19 cellular contexts compared by ENCODE assay signal in the genomic region with DNA sequence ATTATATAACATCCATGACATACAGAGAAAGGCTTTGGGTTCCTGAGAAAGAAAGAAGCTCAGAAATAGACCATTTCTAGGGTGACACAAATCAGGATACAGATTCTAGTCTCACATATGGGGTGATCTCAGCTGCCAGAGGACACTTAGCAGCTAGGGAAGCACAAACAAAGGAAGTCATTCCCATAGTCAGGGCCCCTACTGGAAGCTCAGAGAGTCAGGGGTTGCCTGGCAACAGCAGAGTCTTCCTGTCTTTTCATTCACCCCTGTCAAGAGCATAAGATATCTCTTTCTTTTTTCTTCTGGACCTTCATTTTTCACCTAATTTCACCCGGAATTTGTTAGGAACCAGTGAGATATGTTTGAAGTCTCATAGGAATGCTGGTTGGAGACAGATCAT.
DNase-seq lines count a peak whose midpoint lies in the region; ATAC-seq, FAIRE-seq and TF ChIP-seq lines count a peak whose summit lies in the region.
"Had no signal": no experiment of that assay in that cellular context is flagged by ENCODE, and none has a peak within 500 bp of the region (broad histone marks: within the 10 kb centered on the region; RNA-seq: fewer than 3 reads in every experiment).

No MANE protein-coding gene starts in this region.

- H2BK20ac ChIP-seq in H9 (ENCODE audit: low read depth, low read length, poor library complexity, severe bottlenecking): no peak overlapping the region

- no peaks in the 10 kb centered on the region for H3K23me2 ChIP-seq in H9 (ENCODE audit: insufficient read length, low read depth, low read length, poor library complexity, severe bottlenecking)

- no peak for TF ChIP-seq CTCF in H9 (conservative IDR thresholded peaks at IDR 0.05)
- TF ChIP-seq CTCF in K562 (IDR thresholded peaks at IDR 0.05 in 2 of 3, conservative IDR thresholded peaks at IDR 0.05 in 1 of 3; ENCODE audit: insufficient read depth in 2 of 3, low read depth in 1 of 3, low read length in 3 of 3): no peak

- H3K79me1 ChIP-seq in H9 (ENCODE audit: insufficient read depth, low read depth, low read length, poor library complexity, severe bottlenecking) (no peaks in the 10 kb centered on the region), mesenchymal stem cell (replicated peaks; ENCODE audit: low read length, poor library complexity, severe bottlenecking) (no peaks in the 10 kb centered on the region)

- H4K5ac ChIP-seq in H9 (ENCODE audit: insufficient read length, low read depth, low read length): no peak overlapping the region

- H3K4ac ChIP-seq in H9 (ENCODE audit: low read depth, low read length) (no peak overlapping the region), mesenchymal stem cell (ENCODE audit: low read depth in 1 of 2, low read length in 2 of 2) (no peak overlapping the region)

- no peak overlapping the region for H2BK120ac ChIP-seq in H9 (ENCODE audit: low read depth, low read length, poor library complexity, severe bottlenecking)
- no peak overlapping the region for H2BK120ac ChIP-seq in mesenchymal stem cell (ENCODE audit: low read depth, low read length)

- H2BK15ac ChIP-seq in H9 (ENCODE audit: low read depth, low read length) (no peak overlapping the region), mesenchymal stem cell (ENCODE audit: low read depth, poor library complexity, severe bottlenecking) (no peak overlapping the region)

- no peak for TF ChIP-seq EP300 in K562 (IDR thresholded peaks at IDR 0.05; ENCODE audit: low read length)

- in situ Hi-C loops in K562 (cut with MboI): no loop called here

- H4K20me1 ChIP-seq in H9 (ENCODE audit: control insufficient read depth, insufficient read depth, insufficient read length) (no peaks in the 10 kb centered on the region), K562 (replicated peaks; ENCODE audit: control insufficient read depth, insufficient read depth, low read length) (no peaks in the 10 kb centered on the region)

- H3K4me1 ChIP-seq in H9 (ENCODE audit: insufficient read depth, low read length): no peaks in the 10 kb centered on the region
- H3K4me1 ChIP-seq in K562 (replicated peaks in 1 of 2; ENCODE audit: control insufficient read depth in 2 of 2, insufficient read depth in 2 of 2, low read length in 2 of 2): peaks cover 11 to 15% of the 10 kb centered on the region in 2 experiments; a peak in 3 of 5 replicates
- H3K4me1 ChIP-seq in mesenchymal stem cell (ENCODE audit: control insufficient read depth, insufficient read depth, low read depth, low read length): peaks cover 4% of the 10 kb centered on the region
- H3K4me1 ChIP-seq: SJSA1 had no signal

- H4K8ac ChIP-seq in H9 (replicated peaks; ENCODE audit: insufficient read length, low read depth, low read length) (no peak overlapping the region), mesenchymal stem cell (ENCODE audit: low read length) (no peak overlapping the region)

- no peaks in the 10 kb centered on the region for H3K9me1 ChIP-seq in K562 (ENCODE audit: control insufficient read depth, insufficient read depth, low read length)

- H4K91ac ChIP-seq in H9 (ENCODE audit: insufficient read length, low read depth, low read length) (no peak overlapping the region), mesenchymal stem cell (ENCODE audit: low read length) (no peak overlapping the region)

- DNase-seq in EH (ENCODE audit: low read depth) (peak; percentile 12), H9 (peak; percentile 39), K562 (ENCODE audit: extremely low read depth in 1 of 4, low spot score in 3 of 4) (no peak), mesenchymal stem cell (peak; percentile 27), NCI-H446 treated with DMSO at 0.1 percent for 48 hours (lab: John Stamatoyannopoulos, UW) (no peak), amygdala (lab: John Stamatoyannopoulos, UW) (no peak)
- DNase-seq: ACHN; CD4-positive, alpha-beta memory T cell; Karpas-422; NCI-H1105 treated with DMSO at 0.1 percent for 48 hours; NCI-H1930; NCI-H526 treated with DMSO at 0.1 percent for 48 hours; PC-3 had no signal

- no peak for FAIRE-seq in K562 (lab: Jason Lieb, UNC)
- FAIRE-seq: GM12878, GM18507, H1 had no signal

- WGBS in H9 (ENCODE audit: extremely low coverage, insufficient read length, low lambda C conversion rate): no CpG with 5 or more reads among the region's 1 CpG
- WGBS in K562 (ENCODE audit: insufficient coverage, low coverage, missing lambda C conversion rate): 25% methylated on average over 1 of the region's 1 CpG
- WGBS in mesenchymal stem cell: 84% methylated on average over 1 of the region's 1 CpG

- H3K4me2 ChIP-seq in H9 (ENCODE audit: insufficient read depth, insufficient read length, low read length): no peak overlapping the region
- no peak overlapping the region for H3K4me2 ChIP-seq in K562 (ENCODE audit: insufficient read depth, low read length)
- no peak overlapping the region for H3K4me2 ChIP-seq in mesenchymal stem cell (ENCODE audit: low read length, poor library complexity, severe bottlenecking)

- H3K79me2 ChIP-seq in H9 (ENCODE audit: insufficient read depth, low read length): no peaks in the 10 kb centered on the region
- no peaks in the 10 kb centered on the region for H3K79me2 ChIP-seq in K562 (ENCODE audit: control insufficient read depth, insufficient read depth, low read length)

- H3K18ac ChIP-seq in H9 (ENCODE audit: insufficient read length, low read depth, low read length) (no peak overlapping the region), mesenchymal stem cell (ENCODE audit: low read depth in 1 of 2, low read length in 2 of 2) (no peak overlapping the region)

- no peak overlapping the region for H3K4me3 ChIP-seq in K562
- H3K4me3 ChIP-seq in mesenchymal stem cell (ENCODE audit: insufficient read depth in 1 of 2, low read depth in 1 of 2, low read length in 2 of 2): no peak overlapping the region
- H3K4me3 ChIP-seq: GM12878, SJSA1 had no signal

- H3K23ac ChIP-seq in H9 (ENCODE audit: insufficient read length, low read depth, low read length): no peak overlapping the region
- no peak overlapping the region for H3K23ac ChIP-seq in mesenchymal stem cell (ENCODE audit: low read length in 2 of 2)

- intact Hi-C loops in K562 (cut with micrococcal nuclease): no loop called here

- CTCF ChIA-PET in K562 (lab: Yijun Ruan, JAX; ENCODE audit: low intra/inter-chr PET ratio): no interaction called here

- TF ChIP-seq POLR2A in K562 (conservative IDR thresholded peaks at IDR 0.05): no peak

- H3K27ac ChIP-seq in H9 (ENCODE audit: insufficient read length, low read depth, low read length): no peak overlapping the region
- H3K27ac ChIP-seq in K562 (ENCODE audit: extremely low read depth, low read depth, low read length): no peak overlapping the region
- no peak overlapping the region for H3K27ac ChIP-seq in mesenchymal stem cell (ENCODE audit: low read length, poor library complexity, severe bottlenecking)
- H3K27ac ChIP-seq: SJSA1 had no signal

- no peak overlapping the region for H3K27ac Mint-ChIP-seq in H9
- H3K27ac Mint-ChIP-seq: B cell; CD4-positive, alpha-beta memory T cell had no signal

- H3K4me1 Mint-ChIP-seq in H9: peaks cover 2 to 5% of the 10 kb centered on the region in 2 experiments; a peak in 1 of 4 replicates
- H3K4me1 Mint-ChIP-seq: B cell; CD4-positive, alpha-beta memory T cell had no signal

- H3K27me3 Mint-ChIP-seq in H9 (ENCODE audit: low read depth): peaks cover 4% of the 10 kb centered on the region

- H3K36me3 ChIP-seq in K562 (ENCODE audit: control insufficient read depth, insufficient read depth, low read length) (no peaks in the 10 kb centered on the region), mesenchymal stem cell (ENCODE audit: control insufficient read depth in 1 of 2, insufficient read depth in 2 of 2, low read depth in 1 of 2, low read length in 2 of 2) (no peaks in the 10 kb centered on the region)
- H3K36me3 ChIP-seq: SJSA1 had no signal

- ATAC-seq in K562 (peak; percentile 34; the same call in 1 of the 3 replicates), GM21360 (IDR thresholded peaks at IDR 0.05; ENCODE audit: unreplicated experiment) (no peak)
- ATAC-seq: GM12878, PC-3 had no signal

- H2BK12ac ChIP-seq in H9 (ENCODE audit: insufficient read length, low read depth, low read length) (no peak overlapping the region), mesenchymal stem cell (ENCODE audit: low read length in 2 of 2) (no peak overlapping the region)

- no peak overlapping the region for H2BK5ac ChIP-seq in H9 (ENCODE audit: insufficient read length, low read length)
- no peak overlapping the region for H2BK5ac ChIP-seq in mesenchymal stem cell (ENCODE audit: low read depth, low read length, poor library complexity, severe bottlenecking)

- H3K9ac ChIP-seq in H9 (ENCODE audit: extremely low read depth, insufficient read length, low read length) (no peak overlapping the region), K562 (ENCODE audit: insufficient read depth in 1 of 2, low read depth in 2 of 2, low read length in 2 of 2) (no peak overlapping the region), mesenchymal stem cell (ENCODE audit: low read length) (no peak overlapping the region)

- H3T11ph ChIP-seq in H9 (ENCODE audit: low read length): no peak overlapping the region

- H3K36me3 Mint-ChIP-seq in H9 (ENCODE audit: insufficient read depth in 1 of 3, low read depth in 3 of 3): peaks cover 3 to 6% (median 4%) of the 10 kb centered on the region in 3 experiments; a peak in 5 of 7 replicates
- H3K36me3 Mint-ChIP-seq: CD4-positive, alpha-beta memory T cell had no signal

- H3K9me3 ChIP-seq in H9 (ENCODE audit: control insufficient read depth, low read depth, low read length) (no peaks in the 10 kb centered on the region), K562 (replicated peaks; ENCODE audit: control insufficient read depth, insufficient read depth, low read depth, low read length) (no peaks in the 10 kb centered on the region), mesenchymal stem cell (ENCODE audit: control insufficient read depth, low read length) (peaks cover 6% of the 10 kb centered on the region)
- H3K9me3 ChIP-seq: SJSA1 had no signal

- no peaks in the 10 kb centered on the region for H3K27me3 ChIP-seq in H9 (ENCODE audit: insufficient read depth, low read length)
- H3K27me3 ChIP-seq in K562 (ENCODE audit: control insufficient read depth in 2 of 2, insufficient read depth in 2 of 2, low read length in 2 of 2): no peaks in the 10 kb centered on the region
- H3K27me3 ChIP-seq in mesenchymal stem cell (ENCODE audit: control insufficient read depth in 1 of 2, insufficient read depth in 1 of 2, low read length in 2 of 2): peaks cover 0 to 63% of the 10 kb centered on the region in 2 experiments
- H3K27me3 ChIP-seq: SJSA1 had no signal

- no peak overlapping the region for H3K4me3 Mint-ChIP-seq in H9
- H3K4me3 Mint-ChIP-seq: B cell; CD4-positive, alpha-beta memory T cell had no signal

- no peak overlapping the region for H3K56ac ChIP-seq in H9 (ENCODE audit: insufficient read length, low read depth, low read length)

- H2AFZ ChIP-seq in H9 (ENCODE audit: low read length) (no peak overlapping the region), K562 (ENCODE audit: low read depth, low read length) (peak overlapping the region; percentile 30), mesenchymal stem cell (ENCODE audit: low read depth, low read length) (no peak overlapping the region)

- H3K14ac ChIP-seq in H9 (ENCODE audit: insufficient read depth, low read length) (no peak overlapping the region), mesenchymal stem cell (ENCODE audit: low read length in 2 of 2) (no peak overlapping the region)

- no TSS peak for BruUV-seq in K562 (replicated peaks; lab: Mats Ljungman, UMichigan)

- no peak for TF ChIP-seq RAD21 in K562 (CRISPR knock-in tag; conservative IDR thresholded peaks at IDR 0.05 in 1 of 2, IDR thresholded peaks at IDR 0.05 in 1 of 2)

- H3K9me3 Mint-ChIP-seq in H9: peaks cover 11 to 12% of the 10 kb centered on the region in 2 experiments; a peak in 4 of 5 replicates

- POLR2A ChIA-PET in K562 (lab: Yijun Ruan, JAX): interaction anchor here (0.6 to 1.5 kb wide), 7 partner anchors 9 to 29 kb away, joined by 3 to 6 read pairs (median 3); no protein-coding TSS in a partner anchor

- no peak overlapping the region for H2AK5ac ChIP-seq in H9 (ENCODE audit: insufficient read length, low read length)
- no peak overlapping the region for H2AK5ac ChIP-seq in mesenchymal stem cell (ENCODE audit: low read length, severe bottlenecking)

Comparison
In these comparisons a context has a peak if more than half of its experiments do, and no peak if none do; other contexts are left out.
1. DNase-seq: peak in EH (single experiment), H9 (single experiment) and mesenchymal stem cell (single experiment); none in K562 (0 of 4), NCI-H446 treated with DMSO at 0.1 percent for 48 hours (single experiment) and amygdala (0 of 56).